24 cellular contexts compared by ENCODE assay signal in genomic region chr13:99624936-99625540, GRCh38.
"Had no signal": no experiment of that assay in that cellular context is flagged by ENCODE, and none has a peak within 500 bp of the region (broad histone marks: within the 10 kb centered on the region; RNA-seq: fewer than 3 reads in every experiment).

No MANE protein-coding gene starts in this region.

- H3K27ac Mint-ChIP-seq: memory B cell, natural killer cell had no signal

- ATAC-seq: effector memory CD8-positive, alpha-beta T cell; esophagus mucosa; gastrocnemius medialis; natural killer cell; pancreas had no signal

- H3K4me1 ChIP-seq: thyroid gland, vagina had no signal

- H3K27me3 Mint-ChIP-seq: effector memory CD8-positive, alpha-beta T cell; memory B cell had no signal

- H3K4me2 ChIP-seq: smooth muscle cell had no signal

- FAIRE-seq: kidney, pancreas had no signal

- H3K9me3 ChIP-seq: gastrocnemius medialis, neutrophil, pancreas, right lobe of liver, stomach, thyroid gland, vagina had no signal

- H3K36me3 ChIP-seq: gastrocnemius medialis, neutrophil, pancreas, right lobe of liver, stomach, thyroid gland, vagina had no signal

- DNase-seq: cortex of kidney; effector memory CD8-positive, alpha-beta T cell; foreskin fibroblast; gastrocnemius medialis; head of caudate nucleus; kidney; natural killer cell; pancreas; retina; right lobe of liver; stimulated activated CD4-positive, alpha-beta T cell treated with anti-CD3 and anti-CD28 coated beads, Interleukin-12 subunit alpha, Interleukin-12 subunit beta, amount 100 ng/mL, for 4 hours; stimulated activated CD4-positive, alpha-beta T cell treated with anti-CD3 and anti-CD28 coated beads, Interleukin-1b, Interleukin-23, amount 100 ng/mL, for 48 hours; stimulated activated CD4-positive, alpha-beta T cell treated with anti-CD3 and anti-CD28 coated beads, Interleukin-4, amount 100 ng/mL, for 1 hour; stimulated activated CD8-positive, alpha-beta memory T cell treated with anti-CD3 and anti-CD28 coated beads, Interleukin-4, amount 100 ng/mL, for 48 hours; stimulated activated naive CD4-positive, alpha-beta T cell; stomach; thyroid gland; trophoblast cell had no signal

- H3K4me3 Mint-ChIP-seq: effector memory CD8-positive, alpha-beta T cell; memory B cell; natural killer cell had no signal

- H3K27me3 ChIP-seq: gastrocnemius medialis, neutrophil, pancreas, right lobe of liver, stomach, thyroid gland, vagina had no signal

- H3K36me3 Mint-ChIP-seq: natural killer cell had no signal

- H3K9me3 Mint-ChIP-seq: effector memory CD8-positive, alpha-beta T cell; memory B cell; natural killer cell had no signal

- H3K4me3 ChIP-seq: gastrocnemius medialis, lung, pancreas, right lobe of liver, smooth muscle cell, stomach, thyroid gland, vagina had no signal

- H3K27ac ChIP-seq: gastrocnemius medialis, neutrophil, pancreas, right lobe of liver, stomach, thyroid gland, vagina had no signal
